ENCODE assay signal across 10 cellular contexts in the genomic region with DNA sequence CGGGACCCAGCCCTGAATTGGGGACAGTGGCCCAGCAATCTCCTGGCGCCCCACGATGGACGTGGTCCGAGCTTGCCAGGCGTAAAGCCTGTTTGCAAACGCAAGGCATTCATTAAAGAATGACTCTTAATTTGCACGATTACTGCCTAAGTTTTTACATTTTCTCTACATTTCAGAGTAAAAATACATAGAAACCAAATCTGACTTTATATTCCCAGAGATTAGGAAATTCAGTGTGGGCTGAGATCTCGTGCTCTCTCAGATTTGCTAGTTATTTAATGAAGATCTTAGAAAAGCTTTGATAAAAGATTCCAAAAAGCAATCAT. TPM values are rescaled to one million over a fixed set of nuclear protein-coding genes. Genes with fewer than 3 reads are reported as not detected.
DNase-seq lines count a peak whose midpoint lies in the region; ATAC-seq and TF ChIP-seq lines count a peak whose summit lies in the region.
"Had no signal": no experiment of that assay in that cellular context is flagged by ENCODE, and none has a peak within 500 bp of the region (broad histone marks: within the 10 kb centered on the region; RNA-seq: fewer than 3 reads in every experiment).

No MANE protein-coding gene starts in this region.

- H3K4me3 ChIP-seq in BE2C (ENCODE audit: low read depth, low read length) (peak overlapping the region; percentile 10), SJSA1 (peak overlapping the region; percentile 55)

- H3K27ac ChIP-seq in SJSA1, result no peak overlapping the region

- H3K36me3 Mint-ChIP-seq in glutamatergic neuron (ENCODE audit: unreplicated experiment) (peaks cover 7% of the 10 kb centered on the region), progenitor cell of endocrine pancreas (ENCODE audit: insufficient read depth) (no peaks in the 10 kb centered on the region), natural killer cell (no peaks in the 10 kb centered on the region)

- H3K27ac Mint-ChIP-seq in glutamatergic neuron (ENCODE audit: unreplicated experiment), result no peak overlapping the region
- H3K27ac Mint-ChIP-seq in progenitor cell of endocrine pancreas, result no peak overlapping the region
- no peak overlapping the region for H3K27ac Mint-ChIP-seq in natural killer cell
- H3K27ac Mint-ChIP-seq: CD4-positive, alpha-beta T cell had no signal

- intact Hi-C loops in natural killer cell (cut with micrococcal nuclease), result no loop called here

- H3K27me3 ChIP-seq in BE2C (peaks cover 15% of the 10 kb centered on the region), SJSA1 (replicated peaks) (no peaks in the 10 kb centered on the region)

- TF ChIP-seq CTCF in BE2C (IDR thresholded peaks at IDR 0.05; ENCODE audit: low read depth, low read length), result no peak
- TF ChIP-seq CTCF in glutamatergic neuron (IDR thresholded peaks at IDR 0.05; ENCODE audit: partially characterized antibody, unreplicated experiment), result no peak
- no peak for TF ChIP-seq CTCF in progenitor cell of endocrine pancreas (IDR thresholded peaks at IDR 0.05; ENCODE audit: unreplicated experiment)
- no peak for TF ChIP-seq CTCF in natural killer cell (IDR thresholded peaks at IDR 0.05)

- no peak for DNase-seq in BE2C
- DNase-seq in SJSA1 (ENCODE audit: low read depth in 1 of 2, low spot score in 2 of 2), result peak in 1 of 2 experiments; percentile 5
- DNase-seq in glutamatergic neuron, result no peak
- no peak for DNase-seq in progenitor cell of endocrine pancreas (ENCODE audit: low spot score, unreplicated experiment)
- no peak for DNase-seq in pons (ENCODE audit: low spot score)
- no peak for DNase-seq in natural killer cell
- DNase-seq in activated naive CD4-positive, alpha-beta T cell treated with Interleukin-2 at 50 U/mL for 16 hours, result no peak
- DNase-seq: amniotic stem cell; CD4-positive, alpha-beta T cell had no signal

- H3K36me3 ChIP-seq in BE2C (no peaks in the 10 kb centered on the region), SJSA1 (no peaks in the 10 kb centered on the region; the same call in 1 of the 2 replicates)

- H3K9me3 ChIP-seq in BE2C, result no peaks in the 10 kb centered on the region
- H3K9me3 ChIP-seq in SJSA1 (replicated peaks), result no peaks in the 10 kb centered on the region; the same call in 1 of the 2 replicates

- H3K4me1 Mint-ChIP-seq in glutamatergic neuron (ENCODE audit: low read depth, unreplicated experiment) (no peaks in the 10 kb centered on the region), progenitor cell of endocrine pancreas (ENCODE audit: low read depth) (peaks cover 1% of the 10 kb centered on the region), natural killer cell (peaks cover 0 to 6% of the 10 kb centered on the region in 2 donors)

- ATAC-seq in natural killer cell (no peak), HG02840 (IDR thresholded peaks at IDR 0.05; ENCODE audit: low FRiP score, unreplicated experiment) (no peak)

- H3K4me1 ChIP-seq in BE2C (no peaks in the 10 kb centered on the region), SJSA1 (replicated peaks) (peaks cover 10% of the 10 kb centered on the region)

- H3K27me3 Mint-ChIP-seq in glutamatergic neuron (ENCODE audit: unreplicated experiment) (peaks cover 13% of the 10 kb centered on the region), progenitor cell of endocrine pancreas (peaks cover 76% of the 10 kb centered on the region), natural killer cell (ENCODE audit: low read depth in 2 of 2) (peaks cover 41 to 65% of the 10 kb centered on the region in 2 donors)

- H3K4me3 Mint-ChIP-seq in glutamatergic neuron (ENCODE audit: unreplicated experiment) (peak overlapping the region; percentile 78), progenitor cell of endocrine pancreas (ENCODE audit: low read depth) (peak overlapping the region; percentile 55), natural killer cell (no peak overlapping the region)
- H3K4me3 Mint-ChIP-seq: CD4-positive, alpha-beta T cell had no signal

- H3K9me3 Mint-ChIP-seq in glutamatergic neuron (ENCODE audit: unreplicated experiment), result peaks cover 4% of the 10 kb centered on the region
- H3K9me3 Mint-ChIP-seq in progenitor cell of endocrine pancreas (ENCODE audit: low read depth), result no peaks in the 10 kb centered on the region
- H3K9me3 Mint-ChIP-seq in natural killer cell, result no peaks in the 10 kb centered on the region
- H3K9me3 Mint-ChIP-seq: CD4-positive, alpha-beta T cell had no signal

RNA-seq across cellular contexts. Expression of a gene that starts 0.3 kb away (rescaled TPM):
- 0.14 TPM for polyA plus RNA-seq in BE2C (2012; ENCODE audit: insufficient read depth, insufficient read length, low read depth)
- total RNA-seq in SJSA1 (2014; rRNA removed; shearing (Covaris generic)), result 12.4 and 21.3 TPM in 2 replicates
- total RNA-seq in glutamatergic neuron (ENCODE audit: unreplicated experiment), result 13.8 TPM
- 1.1 and 1.6 TPM in 2 replicates for total RNA-seq in progenitor cell of endocrine pancreas
- total RNA-seq in natural killer cell, result under 1 TPM; 0.21 to 0.23 (median 0.23) TPM
